ENCODE assay signal across 10 cellular contexts in genomic region chr17:40307001-40307690, GRCh38. TPM values are rescaled to one million over a fixed set of nuclear protein-coding genes. Genes with fewer than 3 reads are reported as not detected.
DNase-seq lines count a peak whose midpoint lies in the region; ATAC-seq and TF ChIP-seq lines count a peak whose summit lies in the region.
"Had no signal": no experiment of that assay in that cellular context is flagged by ENCODE, and none has a peak within 500 bp of the region (broad histone marks: within the 10 kb centered on the region; RNA-seq: fewer than 3 reads in every experiment).

No MANE protein-coding gene starts in this region.

- H3K4me3 Mint-ChIP-seq in Calu3 (ENCODE audit: low read depth, unreplicated experiment): no peak overlapping the region
- H3K4me3 Mint-ChIP-seq in naive thymus-derived CD8-positive, alpha-beta T cell: no peak overlapping the region
- no peak overlapping the region for H3K4me3 Mint-ChIP-seq in endothelial cell (ENCODE audit: unreplicated experiment)
- H3K4me3 Mint-ChIP-seq: stimulated activated naive CD8-positive, alpha-beta T cell treated with anti-CD3 and anti-CD28 coated beads, Interleukin-15, Interleukin-2, amounts not matched to agents 100 ng/mL and 50 ng/mL, for 24 hours; T-helper 1 cell treated with Interleukin-12 subunit alpha and Interleukin-12 subunit beta and Interleukin-4 antibody, amounts not matched to agents 30 μg/mL and 1 μg/mL, for 36 hours had no signal

- BruUV-seq in Calu3 (replicated peaks; lab: Mats Ljungman, UMichigan): no TSS peak

- H3K27me3 Mint-ChIP-seq in Calu3 (ENCODE audit: unreplicated experiment) (no peaks in the 10 kb centered on the region), endothelial cell (ENCODE audit: unreplicated experiment) (peaks cover 6% of the 10 kb centered on the region)
- H3K27me3 Mint-ChIP-seq in naive thymus-derived CD8-positive, alpha-beta T cell: no peaks in the 10 kb centered on the region
- H3K27me3 Mint-ChIP-seq: stimulated activated naive CD8-positive, alpha-beta T cell treated with anti-CD3 and anti-CD28 coated beads, Interleukin-15, Interleukin-2, amounts not matched to agents 100 ng/mL and 50 ng/mL, for 24 hours had no signal

- H3K9me3 Mint-ChIP-seq in Calu3 (ENCODE audit: low read depth, unreplicated experiment) (no peaks in the 10 kb centered on the region), endothelial cell (ENCODE audit: unreplicated experiment) (no peaks in the 10 kb centered on the region)
- no peaks in the 10 kb centered on the region for H3K9me3 Mint-ChIP-seq in naive thymus-derived CD8-positive, alpha-beta T cell
- H3K9me3 Mint-ChIP-seq: stimulated activated naive CD8-positive, alpha-beta T cell treated with anti-CD3 and anti-CD28 coated beads, Interleukin-15, Interleukin-2, amounts not matched to agents 100 ng/mL and 50 ng/mL, for 24 hours; T-helper 1 cell treated with Interleukin-12 subunit alpha and Interleukin-12 subunit beta and Interleukin-4 antibody, amounts not matched to agents 30 μg/mL and 1 μg/mL, for 36 hours had no signal

- CTCF ChIA-PET in Calu3 (lab: Charles Lee): interaction anchor here (0.5 to 36.5 kb wide), 27 partner anchors 8 to 1644 kb away, joined by 3 to 1520 read pairs (median 4); partner anchors contain the start of genes CDC6, GJD3, TOP2A and WIPF2

- intact Hi-C loops in Calu3 (cut with micrococcal nuclease; ENCODE audit: unreplicated experiment): no loop called here

- peaks cover 47% of the 10 kb centered on the region for H3K36me3 Mint-ChIP-seq in Calu3 (ENCODE audit: insufficient read depth, unreplicated experiment)
- no peaks in the 10 kb centered on the region for H3K36me3 Mint-ChIP-seq in naive thymus-derived CD8-positive, alpha-beta T cell
- no peaks in the 10 kb centered on the region for H3K36me3 Mint-ChIP-seq in endothelial cell (ENCODE audit: low read depth, unreplicated experiment)

- POLR2A ChIA-PET in naive thymus-derived CD8-positive, alpha-beta T cell (lab: Charles Lee): interaction anchor here (0.7 to 28.1 kb wide), 9 partner anchors 19 to 307 kb away, joined by 3 to 458 read pairs (median 4); partner anchors contain the start of gene CDC6

- H3K27ac Mint-ChIP-seq in Calu3 (ENCODE audit: unreplicated experiment) (no peak overlapping the region), endothelial cell (ENCODE audit: unreplicated experiment) (no peak overlapping the region)
- H3K27ac Mint-ChIP-seq in naive thymus-derived CD8-positive, alpha-beta T cell: no peak overlapping the region
- H3K27ac Mint-ChIP-seq: stimulated activated naive CD8-positive, alpha-beta T cell treated with anti-CD3 and anti-CD28 coated beads, Interleukin-15, Interleukin-2, amounts not matched to agents 100 ng/mL and 50 ng/mL, for 24 hours; T-helper 1 cell treated with Interleukin-12 subunit alpha and Interleukin-12 subunit beta and Interleukin-4 antibody, amounts not matched to agents 30 μg/mL and 1 μg/mL, for 36 hours had no signal

- TF ChIP-seq CTCF in Calu3 (IDR thresholded peaks at IDR 0.05; ENCODE audit: unreplicated experiment) (no peak), endothelial cell (IDR thresholded peaks at IDR 0.05; ENCODE audit: unreplicated experiment) (no peak), GM20000 (IDR thresholded peaks at IDR 0.05; ENCODE audit: extremely low read depth, missing control alignments) (no peak)

- DNase-seq in Calu3 (peak; percentile 35), NCI-H1694 treated with DMSO at 0.1 percent for 48 hours (lab: John Stamatoyannopoulos, UW) (peak; percentile 54), dedifferentiated amniotic fluid mesenchymal stem cell (ENCODE audit: extremely low spot score) (peak; percentile 78), endothelial cell (ENCODE audit: low spot score) (no peak), GM20000 (ENCODE audit: low spot score) (no peak)
- peak in 1 of 10 donors; percentile 14 for DNase-seq in naive thymus-derived CD8-positive, alpha-beta T cell
- DNase-seq in NK-92 treated with Interleukin-12 subunit alpha and Interleukin-12 subunit beta, amount 100 ng/mL, for 24 hours (lab: John Stamatoyannopoulos, UW): no peak

- ATAC-seq in naive thymus-derived CD8-positive, alpha-beta T cell: peak; percentile 8 to 37
- ATAC-seq in HG03280 (IDR thresholded peaks at IDR 0.05; ENCODE audit: unreplicated experiment): no peak

- H3K4me1 Mint-ChIP-seq in Calu3 (ENCODE audit: low read depth, unreplicated experiment) (peaks cover 19% of the 10 kb centered on the region), endothelial cell (ENCODE audit: unreplicated experiment) (peaks cover 26% of the 10 kb centered on the region)
- H3K4me1 Mint-ChIP-seq in naive thymus-derived CD8-positive, alpha-beta T cell: peaks cover 14 to 27% (median 18%) of the 10 kb centered on the region in 4 donors

RNA-seq across cellular contexts. Expression of gene RARA, which starts 1.8 kb away (rescaled TPM):
- total RNA-seq in Calu3 (2022) (150 and 170 TPM in 2 replicates), endothelial cell (ENCODE audit: unreplicated experiment) (42.8 TPM)
- total RNA-seq in naive thymus-derived CD8-positive, alpha-beta T cell: 10 to 100 TPM; 39.2 to 39.9 TPM
- polyA plus RNA-seq in naive thymus-derived CD8-positive, alpha-beta T cell: 10 to 100 TPM in 1 of 3 donors, 1 to 10 TPM in 2; 7.2 to 12.4 (median 9.0) TPM

RNA-seq across cellular contexts. Expression of gene CDC6, which starts 19.5 kb away (rescaled TPM):
- total RNA-seq in Calu3 (2022) (567 and 645 TPM in 2 replicates), endothelial cell (ENCODE audit: unreplicated experiment) (18.2 TPM)
- total RNA-seq in naive thymus-derived CD8-positive, alpha-beta T cell: 1 to 10 TPM; 1.5 to 1.6 TPM
- under 1 TPM in 1 of 3 donors, not detected in 2; 0.08 TPM for polyA plus RNA-seq in naive thymus-derived CD8-positive, alpha-beta T cell

RNA-seq across cellular contexts. Expression of gene GJD3, which starts 57.4 kb away (rescaled TPM):
- total RNA-seq in Calu3 (2022) (0.44 and 0.71 TPM in 2 replicates), endothelial cell (ENCODE audit: unreplicated experiment) (1.1 TPM)
- not detected for total RNA-seq in naive thymus-derived CD8-positive, alpha-beta T cell
- not detected for polyA plus RNA-seq in naive thymus-derived CD8-positive, alpha-beta T cell

Comparison
In these comparisons a context has a peak if more than half of its experiments do, and no peak if none do; other contexts are left out.
1. DNase-seq: peak in Calu3 (single experiment), NCI-H1694 treated with DMSO at 0.1 percent for 48 hours (single experiment) and dedifferentiated amniotic fluid mesenchymal stem cell (single experiment); none in NK-92 treated with Interleukin-12 subunit alpha and Interleukin-12 subunit beta, amount 100 ng/mL, for 24 hours (single experiment), endothelial cell (single experiment) and GM20000 (single experiment).
2. RNA of gene CDC6, which starts 19.5 kb away (total RNA-seq): 567 to 645 TPM in Calu3; 18.2 TPM in endothelial cell (single experiment) and 1.5 to 1.6 TPM in naive thymus-derived CD8-positive, alpha-beta T cell; every median in the first group is over 10 times any median in the second.